In the genomic region with DNA sequence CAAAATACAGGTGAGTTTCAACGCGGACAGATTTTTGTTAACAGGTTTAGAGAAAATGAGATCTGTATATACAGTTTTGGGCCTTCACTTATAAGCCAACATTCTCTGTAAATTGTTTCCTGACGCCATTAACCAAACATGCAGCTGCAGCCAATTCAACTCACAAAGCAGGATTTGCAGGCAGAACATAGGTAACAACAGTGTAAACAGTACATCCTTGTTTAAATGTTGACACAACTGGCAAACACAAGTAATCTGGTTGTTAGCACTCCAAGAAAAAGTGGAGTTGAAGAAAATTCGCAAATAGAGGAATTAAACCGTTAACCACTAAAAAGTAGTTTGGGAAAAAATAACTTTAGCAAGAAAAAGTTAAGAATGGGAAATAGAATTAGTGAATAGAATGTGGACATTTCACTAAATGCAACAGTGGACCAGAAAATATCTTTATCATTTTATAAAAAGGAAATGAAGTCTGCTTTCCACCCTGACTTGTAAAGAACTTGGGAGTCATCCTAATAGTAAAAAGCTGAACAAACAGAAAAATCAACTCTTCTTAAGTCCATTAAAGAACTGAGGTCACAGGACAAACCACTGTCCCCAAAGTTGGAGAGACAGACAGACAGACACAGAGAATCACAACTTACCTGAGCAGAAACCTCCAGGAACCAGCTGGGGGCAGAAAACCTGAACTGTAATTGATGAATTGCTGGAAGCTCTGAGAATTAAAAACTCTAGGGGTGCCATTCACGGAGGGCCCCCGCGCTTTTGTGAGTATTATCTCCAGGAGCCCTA, we compare ENCODE assay signal across 22 cellular contexts. TPM values are rescaled to one million over a fixed set of nuclear protein-coding genes. Genes with fewer than 3 reads are reported as not detected.
DNase-seq lines count a peak whose midpoint lies in the region; ATAC-seq and TF ChIP-seq lines count a peak whose summit lies in the region.
"Had no signal": no experiment of that assay in that cellular context is flagged by ENCODE, and none has a peak within 500 bp of the region (broad histone marks: within the 10 kb centered on the region; RNA-seq: fewer than 3 reads in every experiment).

No MANE protein-coding gene starts in this region.

- H3K27ac ChIP-seq in endodermal cell (ENCODE audit: low read depth, low read length) (no peak overlapping the region), aorta (ENCODE audit: low read depth in 1 of 2, low read length in 2 of 2) (no peak overlapping the region)
- H3K27ac ChIP-seq: RWPE1, uterus had no signal

- no peaks in the 10 kb centered on the region for H3K36me3 Mint-ChIP-seq in endodermal cell (ENCODE audit: low read depth)
- H3K36me3 Mint-ChIP-seq: activated naive CD4-positive, alpha-beta T cell treated with anti-CD3 and anti-CD28 coated beads, Interleukin-2, amount 50 U/mL, for 24 hours; CD8-positive, alpha-beta T cell; natural killer cell treated with Interleukin-12 subunit alpha and Interleukin-12 subunit beta and Interleukin-15 and Interleukin-18, amount 100 ng/mL, for 72 hours had no signal

- H3K4me3 Mint-ChIP-seq in endodermal cell, result no peak overlapping the region
- H3K4me3 Mint-ChIP-seq: activated naive CD4-positive, alpha-beta T cell treated with anti-CD3 and anti-CD28 coated beads, Interleukin-2, amount 50 U/mL, for 24 hours; CD8-positive, alpha-beta T cell; natural killer cell treated with Interleukin-12 subunit alpha and Interleukin-12 subunit beta and Interleukin-15 and Interleukin-18, amount 100 ng/mL, for 72 hours had no signal

- peaks cover 32% of the 10 kb centered on the region for H3K4me1 Mint-ChIP-seq in endodermal cell
- H3K4me1 Mint-ChIP-seq: activated naive CD4-positive, alpha-beta T cell treated with anti-CD3 and anti-CD28 coated beads, Interleukin-2, amount 50 U/mL, for 24 hours had no signal

- H3K27me3 ChIP-seq in endodermal cell (ENCODE audit: control insufficient read depth, insufficient read depth, low read length, poor library complexity, severe bottlenecking) (no peaks in the 10 kb centered on the region), aorta (ENCODE audit: control insufficient read depth in 1 of 2, insufficient read depth in 2 of 2, low read length in 1 of 2) (no peaks in the 10 kb centered on the region)
- H3K27me3 ChIP-seq: uterus had no signal

- no peak overlapping the region for H3K27ac Mint-ChIP-seq in endodermal cell
- H3K27ac Mint-ChIP-seq: activated naive CD4-positive, alpha-beta T cell treated with anti-CD3 and anti-CD28 coated beads, Interleukin-2, amount 50 U/mL, for 24 hours; CD8-positive, alpha-beta T cell; natural killer cell treated with Interleukin-12 subunit alpha and Interleukin-12 subunit beta and Interleukin-15 and Interleukin-18, amount 100 ng/mL, for 72 hours had no signal

- POLR2A ChIA-PET in GM10248 (lab: Yijun Ruan, JAX), result no interaction called here

- no peak overlapping the region for H3K4me3 ChIP-seq in endodermal cell (ENCODE audit: low read length)
- H3K4me3 ChIP-seq in aorta (ENCODE audit: low read length in 2 of 2), result no peak overlapping the region
- H3K4me3 ChIP-seq: uterus had no signal

- H3K9ac ChIP-seq in endodermal cell (ENCODE audit: extremely low read depth, low read length, poor library complexity, severe bottlenecking), result no peak overlapping the region

- 87 to 94% methylated on average over 8 of the region's 8 CpGs for WGBS in endodermal cell (ENCODE audit: insufficient coverage in 1 of 2, insufficient read length in 1 of 2), 2 experiments
- 89 to 93% methylated on average over 8 of the region's 8 CpGs for WGBS in aorta, 2 donors

- TF ChIP-seq CTCF in endodermal cell (conservative IDR thresholded peaks at IDR 0.05) (peak; percentile 44), GM10248 (IDR thresholded peaks at IDR 0.05; ENCODE audit: control extremely low read depth, extremely low read depth, low read depth, missing control alignments) (no peak)

- CTCF ChIA-PET in GM10248 (lab: Yijun Ruan, JAX), result no interaction called here

- H3K9me3 Mint-ChIP-seq in endodermal cell, result no peaks in the 10 kb centered on the region
- H3K9me3 Mint-ChIP-seq: activated naive CD4-positive, alpha-beta T cell treated with anti-CD3 and anti-CD28 coated beads, Interleukin-2, amount 50 U/mL, for 24 hours; CD8-positive, alpha-beta T cell; natural killer cell treated with Interleukin-12 subunit alpha and Interleukin-12 subunit beta and Interleukin-15 and Interleukin-18, amount 100 ng/mL, for 72 hours had no signal

- H3K27me3 Mint-ChIP-seq in endodermal cell (ENCODE audit: insufficient read depth), result peaks cover 4% of the 10 kb centered on the region

- peaks cover 4% of the 10 kb centered on the region for H3K4me1 ChIP-seq in endodermal cell (ENCODE audit: control insufficient read depth, insufficient read depth, low read length)
- H3K4me1 ChIP-seq in aorta (ENCODE audit: control insufficient read depth in 1 of 2, insufficient read depth in 2 of 2, low read length in 2 of 2), result no peaks in the 10 kb centered on the region
- H3K4me1 ChIP-seq: uterus had no signal

- no peaks in the 10 kb centered on the region for H3K9me3 ChIP-seq in endodermal cell (ENCODE audit: control insufficient read depth, low read length)
- no peaks in the 10 kb centered on the region for H3K9me3 ChIP-seq in aorta (ENCODE audit: control insufficient read depth, low read length)
- H3K9me3 ChIP-seq: uterus had no signal

- ATAC-seq in aorta (ENCODE audit: low FRiP score), result no peak
- ATAC-seq in HG02610 (IDR thresholded peaks at IDR 0.05; ENCODE audit: unreplicated experiment), result no peak
- ATAC-seq: CD8-positive, alpha-beta T cell; natural killer cell treated with Interleukin-12 subunit alpha and Interleukin-12 subunit beta and Interleukin-15 and Interleukin-18, amount 100 ng/mL, for 72 hours had no signal

- intact Hi-C loops in aorta (cut with DNase I), result no loop called here

- no peaks in the 10 kb centered on the region for H3K36me3 ChIP-seq in endodermal cell (ENCODE audit: control insufficient read depth, insufficient read depth, low read length)
- no peaks in the 10 kb centered on the region for H3K36me3 ChIP-seq in aorta (ENCODE audit: control insufficient read depth in 1 of 2, insufficient read depth in 2 of 2, low read length in 1 of 2)
- H3K36me3 ChIP-seq: uterus had no signal

- DNase-seq in COR-L47 (lab: John Stamatoyannopoulos, UW), result peak; percentile 44
- DNase-seq in NCI-H1092 (lab: John Stamatoyannopoulos, UW), result peak; percentile 37
- peak; percentile 54 for DNase-seq in NCI-H345 treated with DMSO at 0.1 percent for 48 hours (lab: John Stamatoyannopoulos, UW; ENCODE audit: unreplicated experiment)
- DNase-seq in endodermal cell, result no peak
- DNase-seq in GM10248 (ENCODE audit: extremely low spot score), result no peak
- no peak for DNase-seq in GDM1 (lab: John Stamatoyannopoulos, UW)
- no peak for DNase-seq in aorta
- DNase-seq: activated T-cell treated with anti-CD3 and anti-CD28 coated beads, Interleukin-2, amount 50 U/mL, for 1 hour; CD8-positive, alpha-beta T cell; EL; GOT3; hippocampal formation; islet precursor cell; mesendoderm; stimulated activated CD8-positive, alpha-beta memory T cell treated with anti-CD3 and anti-CD28 coated beads, Interleukin-4, amount 100 ng/mL, for 48 hours; SW 1271; uterus had no signal

RNA-seq across cellular contexts. Expression of gene SMIM28, which starts 10.1 kb away (rescaled TPM):
- under 1 TPM in 1 of 2 donors, not detected in 1; 0.33 TPM for total RNA-seq in endodermal cell
- polyA plus RNA-seq in endodermal cell (2013, experiment 1 of 2), result not detected
- polyA plus RNA-seq in endodermal cell (2013, experiment 2 of 2), result not detected
- total RNA-seq in aorta, result not detected
- polyA plus RNA-seq in aorta, result not detected
- total RNA-seq: CD8-positive, alpha-beta T cell; natural killer cell treated with Interleukin-12 subunit alpha and Interleukin-12 subunit beta and Interleukin-15 and Interleukin-18, amount 100 ng/mL, for 72 hours; subcutaneous adipose tissue; uterus had no signal

RNA-seq across cellular contexts. Expression of gene HEBP2, which starts 16.2 kb away (rescaled TPM):
- total RNA-seq in endodermal cell, result 10 to 100 TPM; 53.9 to 95.7 TPM
- 43.0 TPM for polyA plus RNA-seq in endodermal cell (2013, experiment 1 of 2)
- 50.2 TPM for polyA plus RNA-seq in endodermal cell (2013, experiment 2 of 2)
- total RNA-seq in aorta, result 10 to 100 TPM; 58.6 to 68.0 TPM
- polyA plus RNA-seq in aorta, result 10 to 100 TPM; 13.3 to 22.8 TPM

Comparison
In these comparisons a context has a peak if more than half of its experiments do, and no peak if none do; other contexts are left out.
1. DNase-seq: peak in COR-L47 (single experiment), NCI-H1092 (single experiment) and NCI-H345 treated with DMSO at 0.1 percent for 48 hours (single experiment); none in endodermal cell (single experiment), GM10248 (single experiment), GDM1 (single experiment) and aorta (0 of 2).